ENCODE assay signal across 1 cellular context in the genomic region with DNA sequence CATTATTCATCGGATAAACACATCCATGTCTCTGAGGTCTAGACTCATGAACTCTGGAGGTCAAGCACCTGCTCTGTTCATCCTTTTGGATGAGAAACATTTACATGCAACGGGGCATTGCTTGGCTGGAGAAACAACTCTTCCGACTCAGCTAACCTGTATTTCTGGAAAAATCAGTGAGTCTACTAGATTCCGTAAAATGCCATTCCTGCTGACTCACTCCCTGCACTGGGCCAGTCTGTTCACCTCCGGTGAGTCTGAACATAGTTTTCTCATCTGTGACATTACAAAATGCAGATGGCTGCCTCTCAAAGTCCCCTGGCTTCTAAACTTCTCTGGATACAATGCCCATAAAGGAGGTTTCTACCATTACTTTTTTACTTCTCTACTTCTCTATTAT.
TF ChIP-seq lines count a peak whose summit lies in the region.

No MANE protein-coding gene starts in this region.

TF ChIP-seq in A549, 52 proteins besides CTCF, POLR2A, EP300 and RAD21 (continued from another document):
- TF ChIP-seq MAZ (IDR thresholded peaks at IDR 0.05; ENCODE audit: borderline replicate concordance, low read depth, low read length) (no peak), CHD4 (IDR thresholded peaks at IDR 0.05; ENCODE audit: borderline replicate concordance) (no peak), FOSL2 (IDR thresholded peaks at IDR 0.05) (no peak), FOSL2 (CRISPR knock-in tag; IDR thresholded peaks at IDR 0.05) (no peak), FOXS1 (CRISPR knock-in tag; IDR thresholded peaks at IDR 0.05) (no peak), CBX8 (IDR thresholded peaks at IDR 0.05) (no peak), HEYL (CRISPR knock-in tag; IDR thresholded peaks at IDR 0.05) (no peak), HOXB13 (CRISPR knock-in tag; IDR thresholded peaks at IDR 0.05; ENCODE audit: low read depth) (no peak), HDAC2 (IDR thresholded peaks at IDR 0.05) (no peak)
- TF ChIP-seq, protein P1, sequence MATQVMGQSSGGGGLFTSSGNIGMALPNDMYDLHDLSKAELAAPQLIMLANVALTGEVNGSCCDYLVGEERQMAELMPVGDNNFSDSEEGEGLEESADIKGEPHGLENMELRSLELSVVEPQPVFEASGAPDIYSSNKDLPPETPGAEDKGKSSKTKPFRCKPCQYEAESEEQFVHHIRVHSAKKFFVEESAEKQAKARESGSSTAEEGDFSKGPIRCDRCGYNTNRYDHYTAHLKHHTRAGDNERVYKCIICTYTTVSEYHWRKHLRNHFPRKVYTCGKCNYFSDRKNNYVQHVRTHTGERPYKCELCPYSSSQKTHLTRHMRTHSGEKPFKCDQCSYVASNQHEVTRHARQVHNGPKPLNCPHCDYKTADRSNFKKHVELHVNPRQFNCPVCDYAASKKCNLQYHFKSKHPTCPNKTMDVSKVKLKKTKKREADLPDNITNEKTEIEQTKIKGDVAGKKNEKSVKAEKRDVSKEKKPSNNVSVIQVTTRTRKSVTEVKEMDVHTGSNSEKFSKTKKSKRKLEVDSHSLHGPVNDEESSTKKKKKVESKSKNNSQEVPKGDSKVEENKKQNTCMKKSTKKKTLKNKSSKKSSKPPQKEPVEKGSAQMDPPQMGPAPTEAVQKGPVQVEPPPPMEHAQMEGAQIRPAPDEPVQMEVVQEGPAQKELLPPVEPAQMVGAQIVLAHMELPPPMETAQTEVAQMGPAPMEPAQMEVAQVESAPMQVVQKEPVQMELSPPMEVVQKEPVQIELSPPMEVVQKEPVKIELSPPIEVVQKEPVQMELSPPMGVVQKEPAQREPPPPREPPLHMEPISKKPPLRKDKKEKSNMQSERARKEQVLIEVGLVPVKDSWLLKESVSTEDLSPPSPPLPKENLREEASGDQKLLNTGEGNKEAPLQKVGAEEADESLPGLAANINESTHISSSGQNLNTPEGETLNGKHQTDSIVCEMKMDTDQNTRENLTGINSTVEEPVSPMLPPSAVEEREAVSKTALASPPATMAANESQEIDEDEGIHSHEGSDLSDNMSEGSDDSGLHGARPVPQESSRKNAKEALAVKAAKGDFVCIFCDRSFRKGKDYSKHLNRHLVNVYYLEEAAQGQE (IDR thresholded peaks at IDR 0.05): no peak
